Comparison of ENCODE assay signal across 34 cellular contexts in the genomic region with DNA sequence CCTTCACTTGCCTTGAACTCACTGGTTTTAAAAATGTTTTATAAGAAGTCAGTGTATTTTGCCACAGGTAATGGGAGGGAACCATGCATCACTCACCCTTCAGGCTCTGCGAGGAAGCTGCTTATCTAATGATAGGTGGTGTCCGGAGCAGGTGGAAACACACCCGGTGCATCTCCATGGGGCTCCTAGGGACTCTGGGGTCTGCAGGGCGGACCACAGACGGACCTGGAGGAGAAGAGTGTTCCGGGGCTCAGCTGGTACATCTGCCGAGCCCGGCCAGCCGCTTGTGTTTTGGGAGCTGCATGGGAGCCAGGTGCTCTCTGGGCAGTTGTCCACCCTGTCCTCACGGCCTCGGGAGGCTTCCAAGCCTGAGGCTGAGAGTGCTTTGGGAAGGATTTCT.
"Had no signal": no experiment of that assay in that cellular context is flagged by ENCODE, and none has a peak within 500 bp of the region (broad histone marks: within the 10 kb centered on the region; RNA-seq: fewer than 3 reads in every experiment).

No MANE protein-coding gene starts in this region.

- H3K9me3 ChIP-seq: adrenal gland, body of pancreas, breast epithelium had no signal

- H3K4me3 Mint-ChIP-seq: activated B cell treated with CpG ODN at 0.5 μM for 24 hours; activated CD4-positive, alpha-beta memory T cell treated with anti-CD3 and anti-CD28 coated beads for 36 hours; activated CD4-positive, alpha-beta T cell treated with anti-CD3 and anti-CD28 coated beads, Interleukin-2, amount 10 ng/mL, durations not matched to agents 24 days and 14 days; activated CD8-positive, alpha-beta T cell treated with anti-CD3 and anti-CD28 coated beads for 36 hours; activated naive CD4-positive, alpha-beta T cell treated with anti-CD3 and anti-CD28 coated beads for 36 hours; activated naive CD8-positive, alpha-beta T cell treated with anti-CD3 and anti-CD28 coated beads for 36 hours; activated T-cell treated with anti-CD3 and anti-CD28 coated beads, Interleukin-2, amount 50 U/mL, for 4 hours; activated T-cell treated with anti-CD3 and anti-CD28 coated beads, Interleukin-2, amount 50 U/mL, for 72 hours; activated T-helper 1 cell treated with anti-CD3 and anti-CD28 coated beads, Interleukin-12 subunit alpha, Interleukin-12 subunit beta, Interleukin-2, Interleukin-4 antibody, amounts not matched to agents 30 ng/mL and 10 ng/mL and 1 ng/mL, durations not matched to agents 14 hours and 24 hours and 36 hours; activated T-helper 17 cell treated with anti-CD3 and anti-CD28 coated beads, Interleukin-2, amount 50 U/mL, for 72 hours; T-helper 1 cell treated with Interleukin-12 subunit alpha and Interleukin-12 subunit beta and Interleukin-4 antibody, amounts not matched to agents 30 μg/mL and 1 μg/mL, for 36 hours; T-helper 2 cell treated with Interferon-gamma antibody and Interleukin-4, amounts not matched to agents 5 μg/mL and 100 μg/mL, for 36 hours had no signal

- H3K4me1 ChIP-seq: body of pancreas, breast epithelium had no signal

- H3K27me3 Mint-ChIP-seq: activated B cell treated with CpG ODN at 0.5 μM for 24 hours; activated CD4-positive, alpha-beta memory T cell treated with anti-CD3 and anti-CD28 coated beads for 36 hours; activated CD4-positive, alpha-beta T cell treated with anti-CD3 and anti-CD28 coated beads, Interleukin-2, amount 10 ng/mL, durations not matched to agents 24 days and 14 days; activated CD8-positive, alpha-beta T cell treated with anti-CD3 and anti-CD28 coated beads for 36 hours; activated naive CD8-positive, alpha-beta T cell treated with anti-CD3 and anti-CD28 coated beads for 36 hours; activated T-helper 17 cell treated with anti-CD3 and anti-CD28 coated beads, Interleukin-2, amount 50 U/mL, for 72 hours had no signal

- H3K4me3 ChIP-seq: adrenal gland, body of pancreas, breast epithelium had no signal

- H3K36me3 ChIP-seq: brain microvascular endothelial cell, breast epithelium had no signal

- DNase-seq: activated B cell treated with CpG ODN at 0.5 μM for 24 hours; activated CD4-positive, alpha-beta memory T cell treated with anti-CD3 and anti-CD28 coated beads for 36 hours; activated CD4-positive, alpha-beta T cell treated with anti-CD3 and anti-CD28 coated beads for 4 hours; activated CD4-positive, alpha-beta T cell treated with anti-CD3 and anti-CD28 coated beads, Interleukin-2, amount 10 ng/mL, durations not matched to agents 24 days and 14 days; activated CD4-positive, alpha-beta T cell treated with anti-CD3 and anti-CD28 coated beads, Interleukin-2, amount 50 U/mL, for 1 hour; activated CD4-positive, alpha-beta T cell treated with anti-CD3 and anti-CD28 coated beads, Interleukin-2, amount 50 U/mL, for 4 hours; activated CD4-positive, CD25-positive, alpha-beta regulatory T cell treated with anti-CD3 and anti-CD28 coated beads, Interleukin-2, amount 50 U/mL, for 72 hours; activated CD8-positive, alpha-beta memory T cell treated with anti-CD3 and anti-CD28 coated beads, Interleukin-2, amount 50 U/mL, for 4 hours; activated CD8-positive, alpha-beta T cell treated with anti-CD3 and anti-CD28 coated beads for 36 hours; activated effector memory CD4-positive, alpha-beta T cell treated with anti-CD3 and anti-CD28 coated beads, Interleukin-2, amount 50 U/mL, for 16 hours; activated gamma-delta T cell treated with Interleukin-2 at 50 U/mL for 16 hours; activated naive CD4-positive, alpha-beta T cell; activated naive CD4-positive, alpha-beta T cell treated with anti-CD3 and anti-CD28 coated beads for 36 hours; activated naive CD4-positive, alpha-beta T cell treated with anti-CD3 and anti-CD28 coated beads, Interleukin-2, amount 50 U/mL, for 16 hours; activated naive CD8-positive, alpha-beta T cell treated with anti-CD3 and anti-CD28 coated beads for 36 hours; activated T-cell treated with anti-CD3 and anti-CD28 coated beads for 4 hours; activated T-cell treated with anti-CD3 and anti-CD28 coated beads, Interleukin-2, amount 50 U/mL, for 1 hour; activated T-cell treated with anti-CD3 and anti-CD28 coated beads, Interleukin-2, amount 50 U/mL, for 4 hours; activated T-cell treated with anti-CD3 and anti-CD28 coated beads, Interleukin-2, amount 50 U/mL, for 72 hours; adrenal gland; amniotic stem cell; body of pancreas; brain microvascular endothelial cell; central memory CD4-positive, alpha-beta T cell; T-helper 1 cell; T-helper 2 cell; T-helper 9 cell had no signal

- H3K9me3 Mint-ChIP-seq: activated CD4-positive, alpha-beta T cell treated with anti-CD3 and anti-CD28 coated beads, Interleukin-2, amount 10 ng/mL, durations not matched to agents 24 days and 14 days; activated naive CD4-positive, alpha-beta T cell treated with anti-CD3 and anti-CD28 coated beads, Interleukin-2, amount 50 U/mL, for 72 hours; activated T-cell treated with anti-CD3 and anti-CD28 coated beads, Interleukin-2, amount 50 U/mL, for 4 hours; activated T-helper 1 cell treated with anti-CD3 and anti-CD28 coated beads, Interleukin-12 subunit alpha, Interleukin-12 subunit beta, Interleukin-2, Interleukin-4 antibody, amounts not matched to agents 30 ng/mL and 10 ng/mL and 1 ng/mL, durations not matched to agents 14 hours and 24 hours and 36 hours; activated T-helper 17 cell treated with anti-CD3 and anti-CD28 coated beads, Interleukin-2, amount 50 U/mL, for 72 hours; T-helper 1 cell treated with Interleukin-12 subunit alpha and Interleukin-12 subunit beta and Interleukin-4 antibody, amounts not matched to agents 30 μg/mL and 1 μg/mL, for 36 hours; T-helper 2 cell treated with Interferon-gamma antibody and Interleukin-4, amounts not matched to agents 5 μg/mL and 100 μg/mL, for 36 hours had no signal

- H3K27me3 ChIP-seq: adrenal gland, body of pancreas, brain microvascular endothelial cell, breast epithelium had no signal

- H3K27ac Mint-ChIP-seq: activated B cell treated with CpG ODN at 0.5 μM for 24 hours; activated CD4-positive, alpha-beta memory T cell treated with anti-CD3 and anti-CD28 coated beads for 36 hours; activated CD4-positive, alpha-beta T cell treated with anti-CD3 and anti-CD28 coated beads, Interleukin-2, amount 10 ng/mL, durations not matched to agents 24 days and 14 days; activated CD8-positive, alpha-beta T cell treated with anti-CD3 and anti-CD28 coated beads for 36 hours; activated naive CD4-positive, alpha-beta T cell treated with anti-CD3 and anti-CD28 coated beads for 36 hours; activated naive CD4-positive, alpha-beta T cell treated with anti-CD3 and anti-CD28 coated beads, Interleukin-2, amount 50 U/mL, for 72 hours; activated naive CD8-positive, alpha-beta T cell treated with anti-CD3 and anti-CD28 coated beads for 36 hours; activated T-cell treated with anti-CD3 and anti-CD28 coated beads, Interleukin-2, amount 50 U/mL, for 72 hours; activated T-helper 1 cell treated with anti-CD3 and anti-CD28 coated beads, Interleukin-12 subunit alpha, Interleukin-12 subunit beta, Interleukin-2, Interleukin-4 antibody, amounts not matched to agents 30 ng/mL and 10 ng/mL and 1 ng/mL, durations not matched to agents 14 hours and 24 hours and 36 hours; activated T-helper 17 cell treated with anti-CD3 and anti-CD28 coated beads, Interleukin-2, amount 50 U/mL, for 72 hours; T-helper 1 cell treated with Interleukin-12 subunit alpha and Interleukin-12 subunit beta and Interleukin-4 antibody, amounts not matched to agents 30 μg/mL and 1 μg/mL, for 36 hours; T-helper 2 cell treated with Interferon-gamma antibody and Interleukin-4, amounts not matched to agents 5 μg/mL and 100 μg/mL, for 36 hours had no signal

- ATAC-seq: activated CD8-positive, alpha-beta T cell treated with anti-CD3 and anti-CD28 coated beads for 36 hours; activated naive CD4-positive, alpha-beta T cell treated with anti-CD3 and anti-CD28 coated beads, Interleukin-2, amount 50 U/mL, for 72 hours; activated T-cell treated with anti-CD3 and anti-CD28 coated beads, Interleukin-2, amount 50 U/mL, for 4 hours; activated T-cell treated with anti-CD3 and anti-CD28 coated beads, Interleukin-2, amount 50 U/mL, for 72 hours; activated T-helper 17 cell treated with anti-CD3 and anti-CD28 coated beads, Interleukin-2, amount 50 U/mL, for 72 hours; body of pancreas had no signal

- H3K27ac ChIP-seq: adrenal gland, body of pancreas, brain microvascular endothelial cell, breast epithelium, VCaP had no signal
